ENCODE assay signal across 7 cellular contexts in the genomic region with DNA sequence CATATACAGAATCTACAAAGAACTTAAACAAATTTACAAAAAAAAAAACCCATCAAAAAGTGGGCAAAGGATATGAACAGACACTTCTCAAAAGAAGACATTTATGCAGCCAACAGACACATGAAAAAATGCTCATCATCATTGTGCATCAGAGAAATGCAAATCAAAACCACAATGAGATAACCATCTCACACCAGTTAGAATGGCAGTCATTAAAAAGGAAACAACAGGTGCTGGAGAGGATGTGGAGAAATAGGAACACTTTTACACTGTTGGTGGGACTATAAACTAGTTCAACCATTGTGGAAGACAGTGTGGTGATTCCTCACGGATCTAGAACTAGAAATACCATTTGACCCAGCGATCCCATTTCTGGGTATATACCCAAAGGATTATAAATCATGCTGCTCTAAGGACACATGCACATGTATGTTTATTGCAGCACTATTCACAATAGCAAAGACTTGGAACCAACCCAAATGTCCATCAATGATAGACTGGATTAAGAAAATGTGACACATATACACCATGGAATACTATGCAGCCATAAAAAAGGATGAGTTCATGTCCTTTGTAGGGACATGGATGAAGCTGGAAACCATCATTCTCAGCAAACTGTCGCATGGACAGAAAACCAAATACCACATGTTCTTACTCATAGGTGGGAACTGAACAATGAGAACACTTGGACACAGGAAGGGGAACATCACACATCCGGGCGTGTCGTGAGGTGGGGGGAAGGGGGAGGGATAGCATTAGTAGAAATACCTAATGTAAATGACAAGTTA. TPM values are rescaled to one million over a fixed set of nuclear protein-coding genes. Genes with fewer than 3 reads are reported as not detected.
DNase-seq lines count a peak whose midpoint lies in the region; ATAC-seq and TF ChIP-seq lines count a peak whose summit lies in the region.
"Not testable (repeated sequence)": the region's sequence is repeated elsewhere in the genome, so short reads cannot be mapped to it uniquely, and the experiment has no call there.

No MANE protein-coding gene starts in this region.

- H3K4me3 ChIP-seq in CD4-positive, CD25-positive, alpha-beta regulatory T cell (ENCODE audit: low read depth, low read length); HEK293 (ENCODE audit: low read depth, low read length); MM.1S (ENCODE audit: low read length); naive thymus-derived CD4-positive, alpha-beta T cell (ENCODE audit: low read length): not testable (repeated sequence)

- H3K9ac ChIP-seq in MM.1S (ENCODE audit: low read length): not testable (repeated sequence)

- H3K79me2 ChIP-seq in MM.1S (ENCODE audit: low read length): not testable (repeated sequence)

- H3K9me3 Mint-ChIP-seq in CD4-positive, CD25-positive, alpha-beta regulatory T cell: peaks cover 0 to 15% (median 2%) of the 10 kb centered on the region in 7 donors
- not testable (repeated sequence) for H3K9me3 Mint-ChIP-seq in T-cell; activated naive CD4-positive, alpha-beta T cell treated with anti-CD3 and anti-CD28 coated beads, Interleukin-2, amount 50 U/mL, for 24 hours
- peaks cover 21% of the 10 kb centered on the region for H3K9me3 Mint-ChIP-seq in activated CD4-positive, alpha-beta memory T cell treated with anti-CD3 and anti-CD28 coated beads, Interleukin-2, amount 10 ng/mL, durations not matched to agents 7 days and 5 days
- peaks cover 0 to 19% (median 8%) of the 10 kb centered on the region in 11 donors for H3K9me3 Mint-ChIP-seq in naive thymus-derived CD4-positive, alpha-beta T cell

- H3K27me3 ChIP-seq in CD4-positive, CD25-positive, alpha-beta regulatory T cell (ENCODE audit: control insufficient read depth, insufficient read depth, low read length); MM.1S (replicated peaks; ENCODE audit: insufficient read depth, low read length); naive thymus-derived CD4-positive, alpha-beta T cell (ENCODE audit: control insufficient read depth in 2 of 2, insufficient read depth in 2 of 2, low read length in 2 of 2): not testable (repeated sequence)

- CTCF ChIA-PET in HEK293 (lab: Yijun Ruan, JAX) (interaction anchor here (0.7 kb wide), 1 partner anchor 244 kb away, joined by 3 read pairs; no protein-coding TSS in a partner anchor), T-cell (lab: Charles Lee) (interaction anchor here (0.7 kb wide), 2 partner anchors 419 to 446 kb away, joined by 3 to 4 read pairs; no protein-coding TSS in a partner anchor)
- CTCF ChIA-PET in activated CD4-positive, alpha-beta memory T cell treated with anti-CD3 and anti-CD28 coated beads, Interleukin-2, amount 10 ng/mL, durations not matched to agents 7 days and 5 days (lab: Charles Lee); naive thymus-derived CD4-positive, alpha-beta T cell (lab: Charles Lee): not testable (repeated sequence)

- not testable (repeated sequence) for TF ChIP-seq CTCF in HEK293 (tag by site-specific recombination; IDR thresholded peaks at IDR 0.05); MM.1S (IDR thresholded peaks at IDR 0.05; ENCODE audit: low read length)

- H3K4me1 Mint-ChIP-seq in CD4-positive, CD25-positive, alpha-beta regulatory T cell: peaks cover 6 to 55% (median 39%) of the 10 kb centered on the region in 4 donors
- peaks cover 51 to 52% (median 51%) of the 10 kb centered on the region in 3 donors for H3K4me1 Mint-ChIP-seq in T-cell
- peaks cover 42% of the 10 kb centered on the region for H3K4me1 Mint-ChIP-seq in activated CD4-positive, alpha-beta memory T cell treated with anti-CD3 and anti-CD28 coated beads, Interleukin-2, amount 10 ng/mL, durations not matched to agents 7 days and 5 days
- H3K4me1 Mint-ChIP-seq in activated naive CD4-positive, alpha-beta T cell treated with anti-CD3 and anti-CD28 coated beads, Interleukin-2, amount 50 U/mL, for 24 hours: peaks cover 54% of the 10 kb centered on the region
- H3K4me1 Mint-ChIP-seq in naive thymus-derived CD4-positive, alpha-beta T cell: peaks cover 24 to 63% (median 57%) of the 10 kb centered on the region in 7 donors

- H3K9me2 ChIP-seq in MM.1S (replicated peaks; ENCODE audit: insufficient read depth, low read length): not testable (repeated sequence)

- not testable (repeated sequence) for ATAC-seq in CD4-positive, CD25-positive, alpha-beta regulatory T cell (ENCODE audit: low read depth in 2 of 2); T-cell (replicated peaks in 1 of 4); naive thymus-derived CD4-positive, alpha-beta T cell

- not testable (repeated sequence) for H3K27ac ChIP-seq in CD4-positive, CD25-positive, alpha-beta regulatory T cell (ENCODE audit: insufficient read depth, low read length, poor library complexity, severe bottlenecking); HEK293 (ENCODE audit: extremely low read depth, low read depth, low read length); naive thymus-derived CD4-positive, alpha-beta T cell (ENCODE audit: low read depth, low read length)
- peak overlapping the region; percentile 37; the same call in 1 of the 2 replicates for H3K27ac ChIP-seq in MM.1S (ENCODE audit: low read length)

- not testable (repeated sequence) for H3K36me3 ChIP-seq in CD4-positive, CD25-positive, alpha-beta regulatory T cell (ENCODE audit: control insufficient read depth, insufficient read depth, low read length); HEK293 (ENCODE audit: control insufficient read depth in 2 of 2, insufficient read depth in 1 of 2, low read length in 2 of 2); MM.1S (replicated peaks; ENCODE audit: insufficient read depth, low read length); naive thymus-derived CD4-positive, alpha-beta T cell (ENCODE audit: control insufficient read depth in 2 of 3, insufficient read depth in 3 of 3, low read length in 3 of 3)

- H3K27me3 Mint-ChIP-seq in CD4-positive, CD25-positive, alpha-beta regulatory T cell; T-cell; activated CD4-positive, alpha-beta memory T cell treated with anti-CD3 and anti-CD28 coated beads, Interleukin-2, amount 10 ng/mL, durations not matched to agents 7 days and 5 days; activated naive CD4-positive, alpha-beta T cell treated with anti-CD3 and anti-CD28 coated beads, Interleukin-2, amount 50 U/mL, for 24 hours; naive thymus-derived CD4-positive, alpha-beta T cell: not testable (repeated sequence)

- H3K4me3 Mint-ChIP-seq in CD4-positive, CD25-positive, alpha-beta regulatory T cell: peak overlapping the region in 2 of 4 donors; percentile 36 to 50
- peak overlapping the region in 1 of 3 donors; percentile 1 for H3K4me3 Mint-ChIP-seq in T-cell
- peak overlapping the region; percentile 8 for H3K4me3 Mint-ChIP-seq in activated CD4-positive, alpha-beta memory T cell treated with anti-CD3 and anti-CD28 coated beads, Interleukin-2, amount 10 ng/mL, durations not matched to agents 7 days and 5 days
- H3K4me3 Mint-ChIP-seq in activated naive CD4-positive, alpha-beta T cell treated with anti-CD3 and anti-CD28 coated beads, Interleukin-2, amount 50 U/mL, for 24 hours: peak overlapping the region; percentile 35
- peak overlapping the region in 6 of 10 donors; percentile 30 to 64 (median 43) for H3K4me3 Mint-ChIP-seq in naive thymus-derived CD4-positive, alpha-beta T cell

- POLR2A ChIA-PET in HEK293 (lab: Yijun Ruan, JAX); naive thymus-derived CD4-positive, alpha-beta T cell (lab: Charles Lee): not testable (repeated sequence)
- POLR2A ChIA-PET in T-cell (lab: Charles Lee): interaction anchor here in 1 of 2 donors (0.7 kb wide), 1 partner anchor 55 kb away, joined by 3 read pairs; no protein-coding TSS in a partner anchor
- POLR2A ChIA-PET in activated CD4-positive, alpha-beta memory T cell treated with anti-CD3 and anti-CD28 coated beads, Interleukin-2, amount 10 ng/mL, durations not matched to agents 7 days and 5 days (lab: Charles Lee): interaction anchor here (0.8 to 1.2 kb wide), 2 partner anchors 9 to 36 kb away, joined by 3 read pairs; no protein-coding TSS in a partner anchor

- H3K4me2 ChIP-seq in MM.1S (ENCODE audit: low read depth, low read length): not testable (repeated sequence)

- peak overlapping the region in 2 of 3 donors; percentile 53 to 65 for H3K27ac Mint-ChIP-seq in CD4-positive, CD25-positive, alpha-beta regulatory T cell
- peak overlapping the region; percentile 17 to 61 for H3K27ac Mint-ChIP-seq in T-cell
- peak overlapping the region; percentile 54 for H3K27ac Mint-ChIP-seq in activated CD4-positive, alpha-beta memory T cell treated with anti-CD3 and anti-CD28 coated beads, Interleukin-2, amount 10 ng/mL, durations not matched to agents 7 days and 5 days
- H3K27ac Mint-ChIP-seq in activated naive CD4-positive, alpha-beta T cell treated with anti-CD3 and anti-CD28 coated beads, Interleukin-2, amount 50 U/mL, for 24 hours: peak overlapping the region; percentile 41
- peak overlapping the region in 8 of 9 donors; percentile 22 to 80 (median 60) for H3K27ac Mint-ChIP-seq in naive thymus-derived CD4-positive, alpha-beta T cell

- peak in 2 of 3 donors; percentile 68 to 69 for DNase-seq in CD4-positive, CD25-positive, alpha-beta regulatory T cell
- DNase-seq in MM.1S (peak; percentile 51), T-cell (peak in 1 of 34 experiments; percentile 2)
- DNase-seq in activated CD4-positive, alpha-beta memory T cell treated with anti-CD3 and anti-CD28 coated beads, Interleukin-2, amount 10 ng/mL, durations not matched to agents 7 days and 5 days: not testable (repeated sequence)
- peak in 7 of 9 donors; percentile 20 to 74 (median 60) for DNase-seq in naive thymus-derived CD4-positive, alpha-beta T cell

- H4K20me1 ChIP-seq in MM.1S (ENCODE audit: insufficient read depth, low read length): not testable (repeated sequence)

- H3K4me1 ChIP-seq in CD4-positive, CD25-positive, alpha-beta regulatory T cell (ENCODE audit: control insufficient read depth, insufficient read depth, low read length, poor library complexity, severe bottlenecking): not testable (repeated sequence)
- H3K4me1 ChIP-seq in HEK293 (ENCODE audit: control insufficient read depth, insufficient read depth, low read length): peaks cover 15% of the 10 kb centered on the region
- peaks cover 25% of the 10 kb centered on the region for H3K4me1 ChIP-seq in MM.1S (ENCODE audit: low read length)
- peaks cover 0 to 11% of the 10 kb centered on the region in 2 donors for H3K4me1 ChIP-seq in naive thymus-derived CD4-positive, alpha-beta T cell (ENCODE audit: control insufficient read depth in 2 of 2, insufficient read depth in 2 of 2, low read length in 2 of 2)

- H3K36me3 Mint-ChIP-seq in CD4-positive, CD25-positive, alpha-beta regulatory T cell; T-cell; activated naive CD4-positive, alpha-beta T cell treated with anti-CD3 and anti-CD28 coated beads, Interleukin-2, amount 50 U/mL, for 24 hours: not testable (repeated sequence)
- H3K36me3 Mint-ChIP-seq in activated CD4-positive, alpha-beta memory T cell treated with anti-CD3 and anti-CD28 coated beads, Interleukin-2, amount 10 ng/mL, durations not matched to agents 7 days and 5 days (ENCODE audit: low read depth): peaks cover 32% of the 10 kb centered on the region
- H3K36me3 Mint-ChIP-seq in naive thymus-derived CD4-positive, alpha-beta T cell: peaks cover 0 to 47% (median 14%) of the 10 kb centered on the region in 5 donors

- intact Hi-C loops in naive thymus-derived CD4-positive, alpha-beta T cell (cut with micrococcal nuclease): loop anchor here (1.0 to 5.0 kb wide), 3 partner anchors 16 to 58 kb away; partner anchors contain the start of gene SLC38A2 (in 1 of the 2)

- H2AFZ ChIP-seq in MM.1S (ENCODE audit: low read length): not testable (repeated sequence)

- peaks cover 15% of the 10 kb centered on the region; the same call in 1 of the 2 replicates for H3F3A ChIP-seq in MM.1S (ENCODE audit: insufficient read depth, low read length)

- H3K9me3 ChIP-seq in CD4-positive, CD25-positive, alpha-beta regulatory T cell (ENCODE audit: control insufficient read depth in 2 of 2, low read length in 2 of 2); HEK293 (ENCODE audit: control insufficient read depth, insufficient read depth, low read depth, low read length); MM.1S (replicated peaks; ENCODE audit: insufficient read depth, low read length); naive thymus-derived CD4-positive, alpha-beta T cell (ENCODE audit: control insufficient read depth in 2 of 3, low read length in 3 of 3): not testable (repeated sequence)

RNA-seq across cellular contexts. Expression of gene SLC38A2, which starts 27.1 kb away (rescaled TPM):
- 186 TPM for total RNA-seq in CD4-positive, CD25-positive, alpha-beta regulatory T cell
- polyA plus RNA-seq in CD4-positive, CD25-positive, alpha-beta regulatory T cell: 100 to 1,000 TPM in 1 of 4 donors, 10 to 100 TPM in 3; 53.0 to 110 (median 80.1) TPM
- 100 to 1,000 TPM; 165 to 265 (median 217) TPM for total RNA-seq in T-cell
- total RNA-seq in activated CD4-positive, alpha-beta memory T cell treated with anti-CD3 and anti-CD28 coated beads, Interleukin-2, amount 10 ng/mL, durations not matched to agents 7 days and 5 days: 100 to 1,000 TPM; 265 to 267 TPM
- total RNA-seq in naive thymus-derived CD4-positive, alpha-beta T cell: 100 to 1,000 TPM; 157 to 269 (median 175) TPM
- 100 to 1,000 TPM in 1 of 2 donors, 10 to 100 TPM in 1; 61.5 to 122 TPM for polyA plus RNA-seq in naive thymus-derived CD4-positive, alpha-beta T cell
